In the genomic region with DNA sequence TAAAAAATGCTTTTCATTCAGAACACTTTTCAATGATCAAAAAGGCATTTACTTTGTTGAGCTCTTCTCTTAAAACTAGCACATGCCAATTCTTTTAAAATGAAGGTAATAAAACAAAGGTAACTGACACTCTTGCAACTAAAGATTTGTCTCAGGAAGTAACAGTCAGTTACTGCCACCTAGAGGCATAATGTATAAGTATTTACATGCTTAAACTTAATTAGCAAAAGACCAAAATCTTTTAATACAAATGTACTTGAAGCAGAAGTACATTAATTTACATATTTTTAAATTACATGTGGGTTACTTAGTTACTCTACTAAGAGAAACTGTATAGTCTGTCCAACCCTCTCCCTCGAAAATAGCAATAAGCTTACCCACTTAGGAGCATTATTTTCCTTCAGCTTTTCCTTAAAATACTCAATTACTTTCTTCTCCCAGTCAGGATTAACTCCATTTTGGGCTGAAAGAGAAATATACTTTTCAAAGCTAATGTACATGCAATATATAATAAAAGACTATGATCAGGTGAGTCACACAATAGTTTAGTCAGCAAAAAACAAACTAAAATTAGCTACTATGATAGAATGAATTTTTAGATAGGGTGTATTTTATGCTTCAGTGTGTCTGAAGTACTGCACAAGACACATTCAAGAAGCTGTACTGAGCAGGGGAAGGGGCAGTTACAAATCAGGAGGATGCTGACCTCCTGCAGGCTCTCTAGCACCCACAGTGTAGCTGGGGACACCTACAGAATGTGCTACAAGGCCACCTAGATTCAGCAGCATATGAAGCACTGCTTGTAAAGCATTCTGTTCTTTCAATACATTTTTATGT, we compare ENCODE assay signal across 9 cellular contexts. TPM values are rescaled to one million over a fixed set of nuclear protein-coding genes. Genes with fewer than 3 reads are reported as not detected.
DNase-seq lines count a peak whose midpoint lies in the region; ATAC-seq and TF ChIP-seq lines count a peak whose summit lies in the region.
"Had no signal": no experiment of that assay in that cellular context is flagged by ENCODE, and none has a peak within 500 bp of the region (broad histone marks: within the 10 kb centered on the region; RNA-seq: fewer than 3 reads in every experiment).

No MANE protein-coding gene starts in this region.

- peaks cover 17% of the 10 kb centered on the region for H3K36me3 ChIP-seq in CD8-positive, alpha-beta memory T cell (ENCODE audit: insufficient read depth, low read length)
- no peaks in the 10 kb centered on the region for H3K36me3 ChIP-seq in parathyroid adenoma (ENCODE audit: control insufficient read depth, insufficient read depth, low read length)

- no peak for TF ChIP-seq POLR2A in erythroblast (IDR thresholded peaks at IDR 0.05; ENCODE audit: low read length)

- H3K27ac Mint-ChIP-seq in CD8-positive, alpha-beta memory T cell: peak overlapping the region in 7 of 8 donors; percentile 41 to 85 (median 49)
- H3K27ac Mint-ChIP-seq: T-helper 1 cell treated with Interleukin-12 subunit alpha and Interleukin-12 subunit beta and Interleukin-4 antibody, amounts not matched to agents 30 μg/mL and 1 μg/mL, for 36 hours had no signal

- H3K79me2 ChIP-seq in parathyroid adenoma: peaks cover 27% of the 10 kb centered on the region

- POLR2A ChIA-PET in CD8-positive, alpha-beta memory T cell (lab: Charles Lee): interaction anchor here (0.9 kb wide), 1 partner anchor 13 kb away, joined by 5 read pairs; the partner anchor contains the start of gene MCMBP

- H3K27me3 ChIP-seq in CD8-positive, alpha-beta memory T cell (ENCODE audit: insufficient read depth, low read length, poor library complexity, severe bottlenecking): no peaks in the 10 kb centered on the region
- H3K27me3 ChIP-seq in parathyroid adenoma (ENCODE audit: control insufficient read depth, insufficient read depth, low read length): no peaks in the 10 kb centered on the region

- H2AFZ ChIP-seq in parathyroid adenoma: no peak overlapping the region

- no peak overlapping the region for H3K4me3 ChIP-seq in CD8-positive, alpha-beta memory T cell (ENCODE audit: low read length)
- H3K4me3 ChIP-seq in parathyroid adenoma (ENCODE audit: low read depth, low read length): no peak overlapping the region

- H3K9me3 Mint-ChIP-seq in CD8-positive, alpha-beta memory T cell: peaks cover 3 to 8% (median 8%) of the 10 kb centered on the region in 5 donors

- peak in 2 of 5 donors; percentile 34 to 48 for DNase-seq in CD8-positive, alpha-beta memory T cell
- peak; percentile 49 for DNase-seq in SK-MEL-5 (ENCODE audit: low read depth, low spot score)
- peak; percentile 60 to 76 for DNase-seq in erythroblast (lab: John Stamatoyannopoulos, UW)
- DNase-seq in T-helper 9 cell: no peak
- DNase-seq in occipital lobe (lab: John Stamatoyannopoulos, UW): no peak
- DNase-seq in stimulated activated CD8-positive, alpha-beta memory T cell treated with anti-CD3 and anti-CD28 coated beads, Interleukin-4, amount 100 ng/mL, for 48 hours: no peak

- H3K9me3 ChIP-seq in CD8-positive, alpha-beta memory T cell (ENCODE audit: low read length): peaks cover 6% of the 10 kb centered on the region
- H3K9me3 ChIP-seq in parathyroid adenoma (ENCODE audit: control insufficient read depth, low read length): no peaks in the 10 kb centered on the region

- H3K4me1 Mint-ChIP-seq in CD8-positive, alpha-beta memory T cell: peaks cover 34 to 52% (median 48%) of the 10 kb centered on the region in 3 donors

- H3K27me3 Mint-ChIP-seq in CD8-positive, alpha-beta memory T cell: no peaks in the 10 kb centered on the region

- peak; percentile 70 for TF ChIP-seq CTCF in parathyroid adenoma (IDR thresholded peaks at IDR 0.05)

- in situ Hi-C loops in SK-MEL-5 (cut with HindIII; ENCODE audit: low pct_unique_long_range_greater_than_20kb, low sequenced_read_pairs): no loop called here

- H3K9ac ChIP-seq in parathyroid adenoma: no peak overlapping the region

- peaks cover 4% of the 10 kb centered on the region for H3K4me1 ChIP-seq in CD8-positive, alpha-beta memory T cell (ENCODE audit: insufficient read depth, low read length)
- peaks cover 3% of the 10 kb centered on the region for H3K4me1 ChIP-seq in parathyroid adenoma

- no peak overlapping the region for H3K4me2 ChIP-seq in parathyroid adenoma (ENCODE audit: low read length)

- H3K36me3 Mint-ChIP-seq in CD8-positive, alpha-beta memory T cell: peaks cover 13 to 43% (median 14%) of the 10 kb centered on the region in 3 donors

- CTCF ChIA-PET in CD8-positive, alpha-beta memory T cell (lab: Charles Lee): interaction anchor here (0.7 to 3.0 kb wide), 15 partner anchors 10 to 343 kb away, joined by 3 to 33 read pairs (median 4); partner anchors contain the start of genes INPP5F and MCMBP

- no peak overlapping the region for H3K27ac ChIP-seq in CD8-positive, alpha-beta memory T cell (ENCODE audit: low read depth, low read length)
- H3K27ac ChIP-seq in parathyroid adenoma: no peak overlapping the region

- peak; percentile 43 for ATAC-seq in GM21529 (IDR thresholded peaks at IDR 0.05; ENCODE audit: unreplicated experiment)

- no peak overlapping the region for H3K4me3 Mint-ChIP-seq in CD8-positive, alpha-beta memory T cell
- H3K4me3 Mint-ChIP-seq: T-helper 1 cell treated with Interleukin-12 subunit alpha and Interleukin-12 subunit beta and Interleukin-4 antibody, amounts not matched to agents 30 μg/mL and 1 μg/mL, for 36 hours had no signal

RNA-seq across cellular contexts. Expression of gene MCMBP, which starts 13.0 kb away (rescaled TPM):
- 100 to 1,000 TPM; 136 to 137 TPM for total RNA-seq in CD8-positive, alpha-beta memory T cell
- 58.7 TPM for polyA plus RNA-seq in CD8-positive, alpha-beta memory T cell
- total RNA-seq in SK-MEL-5 (2014; rRNA removed; shearing (Covaris generic)): 39.6 and 41.1 TPM in 2 replicates
- 43.4 and 46.7 TPM in 2 replicates for polyA plus RNA-seq in SK-MEL-5 (2015; cell fraction: cytosol; rRNA removed)
- 25.8 and 29.1 TPM in 2 replicates for polyA plus RNA-seq in SK-MEL-5 (2015; cell fraction: nucleus; rRNA removed)
- 62.7 TPM for total RNA-seq in occipital lobe

RNA-seq across cellular contexts. Expression of gene SEC23IP, which starts 32.9 kb away (rescaled TPM):
- 10 to 100 TPM; 74.0 to 79.0 TPM for total RNA-seq in CD8-positive, alpha-beta memory T cell
- polyA plus RNA-seq in CD8-positive, alpha-beta memory T cell: 46.4 TPM
- total RNA-seq in SK-MEL-5 (2014; rRNA removed; shearing (Covaris generic)): 25.6 and 28.4 TPM in 2 replicates
- polyA plus RNA-seq in SK-MEL-5 (2015; cell fraction: cytosol; rRNA removed): 27.1 and 37.2 TPM in 2 replicates
- polyA plus RNA-seq in SK-MEL-5 (2015; cell fraction: nucleus; rRNA removed): 20.7 and 31.4 TPM in 2 replicates
- 19.8 TPM for total RNA-seq in occipital lobe

Comparison
In these comparisons a context has a peak if more than half of its experiments do, and no peak if none do; other contexts are left out.
1. DNase-seq: peak in SK-MEL-5 (single experiment) and erythroblast (2 of 2); none in T-helper 9 cell (single experiment), occipital lobe (single experiment) and stimulated activated CD8-positive, alpha-beta memory T cell treated with anti-CD3 and anti-CD28 coated beads, Interleukin-4, amount 100 ng/mL, for 48 hours (single experiment).